Comparison of ENCODE assay signal across 22 cellular contexts in genomic region chr20:32468860-32469259, GRCh38.
DNase-seq lines count a peak whose midpoint lies in the region; ATAC-seq, FAIRE-seq and TF ChIP-seq lines count a peak whose summit lies in the region.
"Had no signal": no experiment of that assay in that cellular context is flagged by ENCODE, and none has a peak within 500 bp of the region (broad histone marks: within the 10 kb centered on the region; RNA-seq: fewer than 3 reads in every experiment).

No MANE protein-coding gene starts in this region.

- TF ChIP-seq CTCF in HepG2 (CRISPR knock-in tag; IDR thresholded peaks at IDR 0.05): no peak

- TF ChIP-seq RAD21 in HepG2 (CRISPR knock-in tag; IDR thresholded peaks at IDR 0.05): no peak

- no peak overlapping the region for H2AFZ ChIP-seq in HepG2 (ENCODE audit: low read length)

- TF ChIP-seq EP300 in HepG2 (IDR thresholded peaks at IDR 0.05; ENCODE audit: low read depth in 2 of 2, low read length in 2 of 2): no peak
- no peak for TF ChIP-seq EP300 in HepG2 (CRISPR knock-in tag; IDR thresholded peaks at IDR 0.05; ENCODE audit: borderline replicate concordance)

- intact Hi-C loops in HepG2 (cut with micrococcal nuclease; ENCODE audit: unreplicated experiment): no loop called here

- H3K4me2 ChIP-seq in BLaER1 (0 out of 2 replicates have a peak overlapping the region, but pooled peaks have one; percentile 95), HepG2 (ENCODE audit: low read depth, low read length) (no peak overlapping the region)

- H3K27me3 ChIP-seq in BLaER1 (no peaks in the 10 kb centered on the region), HepG2 (ENCODE audit: control insufficient read depth in 1 of 2, insufficient read depth in 2 of 2, low read length in 2 of 2) (no peaks in the 10 kb centered on the region), small intestine (ENCODE audit: control insufficient read depth in 2 of 2, insufficient read depth in 2 of 2, low read length in 2 of 2) (no peaks in the 10 kb centered on the region)
- H3K27me3 ChIP-seq: body of pancreas, right lobe of liver, vagina had no signal

- peaks cover 86% of the 10 kb centered on the region for H3K79me2 ChIP-seq in HepG2 (ENCODE audit: insufficient read depth, low read length)

- no peak for FAIRE-seq in HepG2 (lab: Jason Lieb, UNC)
- FAIRE-seq in small intestine (lab: Jason Lieb, UNC): no peak
- FAIRE-seq: frontal cortex, GM12878, H54 had no signal

- H3K9ac ChIP-seq in BLaER1 (no peak overlapping the region; the same call in 1 of the 2 replicates), HepG2 (ENCODE audit: insufficient read depth, low read depth, low read length) (no peak overlapping the region)

- H3K4me1 ChIP-seq in BLaER1: peaks cover 69% of the 10 kb centered on the region
- peaks cover 87% of the 10 kb centered on the region for H3K4me1 ChIP-seq in HepG2 (ENCODE audit: insufficient read depth, low read length)
- H3K4me1 ChIP-seq in small intestine (ENCODE audit: control insufficient read depth in 2 of 2, insufficient read depth in 1 of 2, low read depth in 1 of 2, low read length in 1 of 2): peaks cover 0 to 2% of the 10 kb centered on the region in 2 donors

- no TSS peak for BruUV-seq in HepG2 (replicated peaks; lab: Mats Ljungman, UMichigan)

- DNase-seq in UCSD-AML1 (lab: John Stamatoyannopoulos, UW; ENCODE audit: unreplicated experiment): peak; percentile 54
- DNase-seq in HepG2 (ENCODE audit: low spot score): no peak
- no peak for DNase-seq in small intestine
- DNase-seq in stimulated activated CD4-positive, alpha-beta T cell treated with anti-CD3 and anti-CD28 coated beads, Interleukin-4, amount 100 ng/mL, for 24 hours: no peak
- no peak for DNase-seq in central memory CD4-positive, alpha-beta T cell
- no peak for DNase-seq in DMS53 treated with DMSO at 0.1 percent for 48 hours (lab: John Stamatoyannopoulos, UW; ENCODE audit: unreplicated experiment)
- DNase-seq in KBM-7: no peak
- DNase-seq: activated B cell treated with CpG ODN at 0.5 μM for 24 hours; activated CD4-positive, alpha-beta memory T cell treated with anti-CD3 and anti-CD28 coated beads, Interleukin-2, amount 10 ng/mL, durations not matched to agents 7 days and 5 days; activated naive CD4-positive, alpha-beta T cell treated with anti-CD3 and anti-CD28 coated beads, Interleukin-2, amount 10 ng/mL, durations not matched to agents 7 days and 5 days; body of pancreas; CD4-positive, CD25-positive, alpha-beta regulatory T cell; NCI-H774; nucleus accumbens; stimulated activated CD4-positive, alpha-beta T cell treated with anti-CD3 and anti-CD28 coated beads, Interleukin-1b, Interleukin-23, amount 100 ng/mL, for 48 hours had no signal

- no peak for TF ChIP-seq POLR2A in HepG2 (IDR thresholded peaks at IDR 0.05; ENCODE audit: insufficient read depth in 1 of 2, low read depth in 2 of 2, low read length in 2 of 2)

- no peak for ATAC-seq in HepG2
- ATAC-seq: body of pancreas, GM12878, mucosa of descending colon, right lobe of liver had no signal

- H3K4me3 ChIP-seq in BLaER1 (no peak overlapping the region), HepG2 (replicated peaks in 1 of 3; ENCODE audit: insufficient read depth in 1 of 3, low read depth in 2 of 3, low read length in 3 of 3) (no peak overlapping the region), small intestine (ENCODE audit: low read depth in 1 of 2, low read length in 2 of 2) (no peak overlapping the region)
- H3K4me3 ChIP-seq: body of pancreas, GM12878, mucosa of descending colon, right lobe of liver, vagina had no signal

- CTCF ChIA-PET in HepG2 (lab: Yijun Ruan, JAX; ENCODE audit: low intra/inter-chr PET ratio, low total read pairs): no interaction called here

- H3K9me3 ChIP-seq in BLaER1 (no peaks in the 10 kb centered on the region), HepG2 (ENCODE audit: low read length) (no peaks in the 10 kb centered on the region), small intestine (ENCODE audit: control insufficient read depth, low read depth) (no peaks in the 10 kb centered on the region)
- H3K9me3 ChIP-seq: body of pancreas, mucosa of descending colon, right lobe of liver, vagina had no signal

- H4K20me1 ChIP-seq in BLaER1 (peaks cover 95% of the 10 kb centered on the region), HepG2 (ENCODE audit: insufficient read depth, low read length) (peaks cover 15% of the 10 kb centered on the region; the same call in 1 of the 2 replicates)

- H3K36me3 ChIP-seq in BLaER1 (peaks cover 79% of the 10 kb centered on the region), HepG2 (replicated peaks in 1 of 2; ENCODE audit: control insufficient read depth in 1 of 2, insufficient read depth in 2 of 2, low read length in 2 of 2) (peaks cover 13 to 34% of the 10 kb centered on the region in 2 experiments; a peak in 4 of 5 replicates), small intestine (ENCODE audit: control insufficient read depth in 2 of 2, insufficient read depth in 2 of 2, low read length in 2 of 2) (no peaks in the 10 kb centered on the region)
- H3K36me3 ChIP-seq: right lobe of liver, vagina had no signal

- H3K27ac ChIP-seq in BLaER1 (peak overlapping the region; percentile 90), HepG2 (ENCODE audit: extremely low read length, insufficient read depth, low read length) (no peak overlapping the region), small intestine (ENCODE audit: low read depth in 1 of 2, low read length in 1 of 2) (peak overlapping the region; percentile 6 to 15)
- H3K27ac ChIP-seq: vagina had no signal

- in situ Hi-C loops in HepG2 (cut with HindIII; ENCODE audit: extremely low pct_ligation_motif_present, low pct_unique_long_range_greater_than_20kb) (no loop called here), KBM-7 (cut with MboI; ENCODE audit: low pct_unique_long_range_greater_than_20kb, low sequenced_read_pairs) (no loop called here)

- POLR2A ChIA-PET in HepG2 (lab: Yijun Ruan, JAX): no interaction called here

- WGBS in HepG2 (ENCODE audit: low lambda C conversion rate): 95% methylated on average over 7 of the region's 7 CpGs
- WGBS in small intestine, 3 donors: 80 to 91% (median 81%) methylated on average over 7 of the region's 7 CpGs

TF ChIP-seq in HepG2, 621 proteins besides CTCF, POLR2A, EP300 and RAD21:
- TF ChIP-seq RBM22 (optimal IDR thresholded peaks at IDR 0.05; ENCODE audit: low read length): peak; percentile 66
- TF ChIP-seq DNMT3B (CRISPR knock-in tag; conservative IDR thresholded peaks at IDR 0.05): no peak
- no peak for TF ChIP-seq HDAC2 (CRISPR knock-in tag; IDR thresholded peaks at IDR 0.05)
- TF ChIP-seq RXRA (CRISPR knock-in tag; IDR thresholded peaks at IDR 0.05): 0 out of 2 replicates have a peak, but pooled peaks have one; percentile 3
- no peak for TF ChIP-seq ZBTB39 (CRISPR knock-in tag; IDR thresholded peaks at IDR 0.05)
- no peak for TF ChIP-seq ZNF780A (CRISPR knock-in tag; IDR thresholded peaks at IDR 0.05)
- TF ChIP-seq ZNF556 (CRISPR knock-in tag; IDR thresholded peaks at IDR 0.05; ENCODE audit: borderline replicate concordance): no peak
